7 cellular contexts compared by ENCODE assay signal in the genomic region with DNA sequence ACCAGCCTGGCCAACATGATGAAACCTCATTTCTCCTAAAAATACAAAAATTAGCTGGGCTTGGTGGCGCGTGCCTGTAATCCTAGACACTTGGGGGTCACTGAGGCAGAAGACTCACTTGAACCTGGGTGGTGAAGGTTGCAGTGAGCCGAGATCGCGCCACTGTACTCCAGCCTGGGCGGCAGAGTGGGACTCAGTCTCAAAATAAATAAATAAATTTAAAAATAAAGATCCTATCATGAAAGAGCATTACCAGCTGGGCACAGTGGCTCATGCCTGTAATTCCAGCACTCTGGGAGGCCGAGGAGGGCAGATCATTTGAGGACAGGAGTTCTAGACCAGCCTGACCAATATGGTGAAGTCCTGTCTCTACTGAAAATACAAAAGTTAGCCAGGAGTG.
DNase-seq lines count a peak whose midpoint lies in the region; ATAC-seq and TF ChIP-seq lines count a peak whose summit lies in the region.
"Not testable (repeated sequence)": the region's sequence is repeated elsewhere in the genome, so short reads cannot be mapped to it uniquely, and the experiment has no call there.

No MANE protein-coding gene starts in this region.

- CTCF ChIA-PET in activated CD8-positive, alpha-beta T cell treated with anti-CD3 and anti-CD28 coated beads, Interleukin-2, amount 10 ng/mL, durations not matched to agents 7 days and 5 days (lab: Charles Lee), result not testable (repeated sequence)

- H3K9me3 ChIP-seq in endodermal cell (ENCODE audit: control insufficient read depth, low read length) (peaks cover 84% of the 10 kb centered on the region), lower lobe of right lung (peaks cover 49% of the 10 kb centered on the region), suprapubic skin (peaks cover 78% of the 10 kb centered on the region)
- not testable (repeated sequence) for H3K9me3 ChIP-seq in right cardiac atrium (ENCODE audit: control insufficient read depth, low read length)

- not testable (repeated sequence) for H3K36me3 ChIP-seq in endodermal cell (ENCODE audit: control insufficient read depth, insufficient read depth, low read length); lower lobe of right lung; suprapubic skin

- H3K4me1 ChIP-seq in endodermal cell (ENCODE audit: control insufficient read depth, insufficient read depth, low read length); right cardiac atrium (ENCODE audit: control insufficient read depth, insufficient read depth, low read length); lower lobe of right lung; suprapubic skin: not testable (repeated sequence)

- not testable (repeated sequence) for H3K4me3 Mint-ChIP-seq in activated CD8-positive, alpha-beta T cell treated with anti-CD3 and anti-CD28 coated beads, Interleukin-2, amount 10 ng/mL, durations not matched to agents 7 days and 5 days; endodermal cell

- not testable (repeated sequence) for ATAC-seq in activated CD8-positive, alpha-beta T cell treated with anti-CD3 and anti-CD28 coated beads, Interleukin-2, amount 10 ng/mL, durations not matched to agents 7 days and 5 days; Right ventricle myocardium superior (ENCODE audit: poor library complexity); right cardiac atrium; lower lobe of right lung

- not testable (repeated sequence) for H3K27ac Mint-ChIP-seq in activated CD8-positive, alpha-beta T cell treated with anti-CD3 and anti-CD28 coated beads, Interleukin-2, amount 10 ng/mL, durations not matched to agents 7 days and 5 days; endodermal cell

- H3K27me3 Mint-ChIP-seq in activated CD8-positive, alpha-beta T cell treated with anti-CD3 and anti-CD28 coated beads, Interleukin-2, amount 10 ng/mL, durations not matched to agents 7 days and 5 days (ENCODE audit: low read depth); endodermal cell (ENCODE audit: insufficient read depth): not testable (repeated sequence)

- POLR2A ChIA-PET in activated CD8-positive, alpha-beta T cell treated with anti-CD3 and anti-CD28 coated beads, Interleukin-2, amount 10 ng/mL, durations not matched to agents 7 days and 5 days (lab: Charles Lee), result not testable (repeated sequence)

- H3K36me3 Mint-ChIP-seq in activated CD8-positive, alpha-beta T cell treated with anti-CD3 and anti-CD28 coated beads, Interleukin-2, amount 10 ng/mL, durations not matched to agents 7 days and 5 days (ENCODE audit: low read depth), result peaks cover 11% of the 10 kb centered on the region
- H3K36me3 Mint-ChIP-seq in endodermal cell (ENCODE audit: low read depth), result peaks cover 18% of the 10 kb centered on the region

- not testable (repeated sequence) for TF ChIP-seq POLR2A in suprapubic skin (IDR thresholded peaks at IDR 0.05)

- not testable (repeated sequence) for H3K4me1 Mint-ChIP-seq in activated CD8-positive, alpha-beta T cell treated with anti-CD3 and anti-CD28 coated beads, Interleukin-2, amount 10 ng/mL, durations not matched to agents 7 days and 5 days (ENCODE audit: low read depth); endodermal cell

- TF ChIP-seq CTCF in endodermal cell (conservative IDR thresholded peaks at IDR 0.05); lower lobe of right lung (IDR thresholded peaks at IDR 0.05); suprapubic skin (IDR thresholded peaks at IDR 0.05): not testable (repeated sequence)

- peak overlapping the region; percentile 61 for H3K4me3 ChIP-seq in endodermal cell (ENCODE audit: low read length)
- not testable (repeated sequence) for H3K4me3 ChIP-seq in right cardiac atrium (ENCODE audit: low read length); lower lobe of right lung; suprapubic skin

- peak; percentile 21 for DNase-seq in activated CD8-positive, alpha-beta T cell treated with anti-CD3 and anti-CD28 coated beads, Interleukin-2, amount 10 ng/mL, durations not matched to agents 7 days and 5 days
- DNase-seq in endodermal cell (peak; percentile 30), Right ventricle myocardium superior (peak; percentile 51), right cardiac atrium (peak in 2 of 3 donors; percentile 21 to 34), lower lobe of right lung (peak; percentile 50), posterior vena cava (ENCODE audit: low spot score) (peak; percentile 85), suprapubic skin (ENCODE audit: low spot score in 2 of 2) (peak; percentile 61 to 82)

- not testable (repeated sequence) for H3K27me3 ChIP-seq in endodermal cell (ENCODE audit: control insufficient read depth, insufficient read depth, low read length, poor library complexity, severe bottlenecking); right cardiac atrium (ENCODE audit: control insufficient read depth, insufficient read depth); lower lobe of right lung (ENCODE audit: low read depth); suprapubic skin

- intact Hi-C loops in Right ventricle myocardium superior (cut with DNase I); right cardiac atrium (cut with DNase I); lower lobe of right lung (cut with DNase I); posterior vena cava (cut with DNase I): not testable (repeated sequence)

- WGBS in endodermal cell (ENCODE audit: insufficient coverage in 1 of 2, insufficient read length in 1 of 2), 2 experiments, result 74 to 78% methylated on average over 7 of the region's 7 CpGs
- 66% methylated on average over 7 of the region's 7 CpGs for WGBS in right cardiac atrium
- WGBS in suprapubic skin, result 70% methylated on average over 7 of the region's 7 CpGs

- H3K9ac ChIP-seq in endodermal cell (ENCODE audit: extremely low read depth, low read length, poor library complexity, severe bottlenecking), result not testable (repeated sequence)

- not testable (repeated sequence) for H3K27ac ChIP-seq in endodermal cell (ENCODE audit: low read depth, low read length); right cardiac atrium (ENCODE audit: low read length); lower lobe of right lung; suprapubic skin

- H3K9me3 Mint-ChIP-seq in activated CD8-positive, alpha-beta T cell treated with anti-CD3 and anti-CD28 coated beads, Interleukin-2, amount 10 ng/mL, durations not matched to agents 7 days and 5 days (ENCODE audit: insufficient read depth), result peaks cover 69% of the 10 kb centered on the region
- peaks cover 95% of the 10 kb centered on the region for H3K9me3 Mint-ChIP-seq in endodermal cell

- not testable (repeated sequence) for TF ChIP-seq EP300 in suprapubic skin (IDR thresholded peaks at IDR 0.05)

Comparison
In these comparisons a context has a peak if more than half of its experiments do, and no peak if none do; other contexts are left out.
1. DNase-seq: peak in every context shown above with its lines; median percentile 85 in posterior vena cava; 72 in suprapubic skin; 51 in Right ventricle myocardium superior; 50 in lower lobe of right lung; 30 in endodermal cell; 28 in right cardiac atrium; 21 in activated CD8-positive, alpha-beta T cell treated with anti-CD3 and anti-CD28 coated beads, Interleukin-2, amount 10 ng/mL, durations not matched to agents 7 days and 5 days.